1 cellular context compared by ENCODE assay signal in genomic region chr17:29242051-29242450, GRCh38.
TF ChIP-seq lines count a peak whose summit lies in the region.

No MANE protein-coding gene starts in this region.

TF ChIP-seq in IMR-90, 13 proteins besides CTCF, POLR2A, EP300 and RAD21:
- no peak for TF ChIP-seq NFE2L2 (IDR thresholded peaks at IDR 0.05; ENCODE audit: low read depth, low read length)
- no peak for TF ChIP-seq MAZ (IDR thresholded peaks at IDR 0.05; ENCODE audit: borderline replicate concordance, low read depth, low read length)
- no peak for TF ChIP-seq CHD1 (IDR thresholded peaks at IDR 0.05; ENCODE audit: low read depth, low read length)
- TF ChIP-seq RCOR1 (IDR thresholded peaks at IDR 0.05; ENCODE audit: insufficient replicate concordance, low read length) = no peak
- no peak for TF ChIP-seq BHLHE40 (IDR thresholded peaks at IDR 0.05; ENCODE audit: low read depth, low read length)
- no peak for TF ChIP-seq FOS (IDR thresholded peaks at IDR 0.05; ENCODE audit: low read depth, low read length)
- no peak for TF ChIP-seq CEBPB (IDR thresholded peaks at IDR 0.05; ENCODE audit: low read depth, low read length)
- no peak for TF ChIP-seq USF2 (IDR thresholded peaks at IDR 0.05; ENCODE audit: low read depth, low read length)
- no peak for TF ChIP-seq MXI1 (IDR thresholded peaks at IDR 0.05; ENCODE audit: borderline replicate concordance, low read depth, low read length)
- TF ChIP-seq MAFK (IDR thresholded peaks at IDR 0.05; ENCODE audit: low read depth, low read length) = no peak
- no peak for TF ChIP-seq RFX5 (IDR thresholded peaks at IDR 0.05; ENCODE audit: low read depth, low read length)
- TF ChIP-seq ELK1 (IDR thresholded peaks at IDR 0.05; ENCODE audit: borderline replicate concordance, low read depth, low read length) = no peak
- no peak for TF ChIP-seq SMC3 (IDR thresholded peaks at IDR 0.05; ENCODE audit: low read depth, low read length)
